ENCODE assay signal across 25 cellular contexts in the genomic region with DNA sequence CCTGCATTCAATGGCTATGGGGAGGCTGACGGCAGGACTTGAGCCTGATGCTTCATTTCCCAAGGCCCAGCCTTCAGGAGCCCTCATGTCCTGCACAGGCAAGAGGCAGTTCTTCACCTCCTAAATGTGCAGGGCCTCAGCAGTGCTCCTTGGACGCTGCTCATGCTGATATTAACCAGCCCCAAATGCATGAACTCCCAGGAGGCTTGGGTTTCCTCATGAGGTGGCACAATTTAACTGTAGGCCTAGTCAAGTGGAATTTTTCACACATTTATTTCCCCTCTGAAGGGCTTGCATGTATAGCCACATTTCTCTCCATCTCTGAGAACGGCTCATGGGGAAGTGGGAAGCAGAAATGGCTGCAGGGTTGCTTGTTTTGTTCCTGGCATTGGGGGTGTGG.
"Had no signal": no experiment of that assay in that cellular context is flagged by ENCODE, and none has a peak within 500 bp of the region (broad histone marks: within the 10 kb centered on the region; RNA-seq: fewer than 3 reads in every experiment).

No MANE protein-coding gene starts in this region.

- H3K36me3 ChIP-seq: esophagus muscularis mucosa, gastroesophageal sphincter, heart left ventricle, prostate gland, right atrium auricular region, stomach, tibial artery had no signal

- H3K79me2 ChIP-seq: hepatocyte had no signal

- H3K27ac ChIP-seq: coronary artery, esophagus muscularis mucosa, foreskin keratinocyte, gastroesophageal sphincter, heart left ventricle, hepatocyte, prostate gland, right atrium auricular region, stomach, tibial artery had no signal

- H3K27me3 ChIP-seq: foreskin keratinocyte, hepatocyte, right atrium auricular region, tibial artery had no signal

- FAIRE-seq: endothelial cell of umbilical vein, kidney, urothelium cell line had no signal

- ATAC-seq: foreskin keratinocyte; gastroesophageal sphincter; left lobe of liver; natural killer cell treated with Interleukin-12 subunit alpha and Interleukin-12 subunit beta and Interleukin-15 and Interleukin-18, amount 100 ng/mL, for 72 hours; sciatic nerve had no signal

- H3K4me1 ChIP-seq: esophagus muscularis mucosa, foreskin keratinocyte, gastroesophageal sphincter, heart left ventricle, prostate gland, right atrium auricular region, stomach, tibial artery had no signal

- DNase-seq: dermis blood vessel endothelial cell; effector memory CD4-positive, alpha-beta T cell; foreskin keratinocyte; heart left ventricle; kidney; stimulated activated CD4-positive, alpha-beta T cell treated with anti-CD3 and anti-CD28 coated beads, Interleukin-12 subunit alpha, Interleukin-12 subunit beta, amount 100 ng/mL, for 4 hours; stimulated activated CD4-positive, alpha-beta T cell treated with anti-CD3 and anti-CD28 coated beads, Interleukin-1b, Interleukin-23, amount 100 ng/mL, for 48 hours; stimulated activated CD4-positive, alpha-beta T cell treated with anti-CD3 and anti-CD28 coated beads, Interleukin-4, amount 100 ng/mL, for 1 hour; stimulated activated CD8-positive, alpha-beta memory T cell treated with anti-CD3 and anti-CD28 coated beads, Interleukin-4, amount 100 ng/mL, for 48 hours; stimulated activated naive CD4-positive, alpha-beta T cell treated with Interleukin-2 at 50 U/mL for 16 hours; stomach; tibial artery had no signal

- H3K9me3 ChIP-seq: esophagus muscularis mucosa, gastroesophageal sphincter, heart left ventricle, prostate gland, right atrium auricular region, stomach, tibial artery had no signal

- H3K4me2 ChIP-seq: hepatocyte, smooth muscle cell had no signal

- H2AFZ ChIP-seq: hepatocyte had no signal

- H3K4me3 ChIP-seq: coronary artery, esophagus muscularis mucosa, gastroesophageal sphincter, heart left ventricle, hepatocyte, lung, prostate gland, right atrium auricular region, smooth muscle cell, stomach, tibial artery had no signal
